8 cellular contexts compared by ENCODE assay signal in genomic region chr2:133668547-133668946, GRCh38.
"Had no signal": no experiment of that assay in that cellular context is flagged by ENCODE, and none has a peak within 500 bp of the region (broad histone marks: within the 10 kb centered on the region; RNA-seq: fewer than 3 reads in every experiment).

No MANE protein-coding gene starts in this region.

- H3K4me3 Mint-ChIP-seq: IgD-negative memory B cell had no signal

- H3K4me1 Mint-ChIP-seq: IgD-negative memory B cell had no signal

- DNase-seq: IMR-90, KBM-7, KG1 had no signal

- ATAC-seq: HepG2, K562 had no signal

- H3K27ac Mint-ChIP-seq: IgD-negative memory B cell had no signal

- H3K27me3 Mint-ChIP-seq: IgD-negative memory B cell had no signal

- H3K27ac ChIP-seq: HL-60, KMS-11 had no signal

- H3K4me3 ChIP-seq: K562 had no signal
